ENCODE assay signal across 9 cellular contexts in the genomic region with DNA sequence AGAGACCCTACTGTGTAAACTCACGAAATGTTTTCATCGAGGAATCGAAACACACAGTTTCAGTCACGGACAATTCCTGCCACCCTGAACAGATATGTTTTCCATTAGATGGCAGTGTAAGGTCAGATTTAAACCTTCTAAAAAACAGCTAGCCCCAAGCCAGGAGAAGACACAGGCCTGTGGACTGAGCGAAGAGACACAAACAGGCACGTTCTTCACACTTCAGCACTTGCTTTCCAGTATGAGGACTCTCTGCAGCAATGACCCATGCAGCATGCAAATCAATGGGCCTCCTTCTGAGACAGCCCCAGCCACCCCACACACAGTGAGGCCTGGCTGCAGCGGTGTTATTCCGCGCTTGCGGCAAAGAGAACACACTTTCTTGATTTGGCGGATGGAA. TPM values are rescaled to one million over a fixed set of nuclear protein-coding genes. Genes with fewer than 3 reads are reported as not detected.
A peak's percentile ranks its signal among the peaks of the same experiment; 100 is the strongest.
DNase-seq lines count a peak whose midpoint lies in the region; ATAC-seq and TF ChIP-seq lines count a peak whose summit lies in the region.
"Had no signal": no experiment of that assay in that cellular context is flagged by ENCODE, and none has a peak within 500 bp of the region (broad histone marks: within the 10 kb centered on the region; RNA-seq: fewer than 3 reads in every experiment).

No MANE protein-coding gene starts in this region.

- H3K27me3 ChIP-seq in CD8-positive, alpha-beta memory T cell (ENCODE audit: insufficient read depth, low read length, poor library complexity, severe bottlenecking), result no peaks in the 10 kb centered on the region

- H3K36me3 ChIP-seq in CD8-positive, alpha-beta memory T cell (ENCODE audit: insufficient read depth, low read length), result peaks cover 10% of the 10 kb centered on the region

- no peaks in the 10 kb centered on the region for H3K9me3 ChIP-seq in CD8-positive, alpha-beta memory T cell (ENCODE audit: low read length)
- H3K9me3 ChIP-seq: Caco-2 had no signal

- POLR2A ChIA-PET in CD8-positive, alpha-beta memory T cell (lab: Charles Lee), result no interaction called here

- peaks cover 10% of the 10 kb centered on the region for H3K4me1 ChIP-seq in CD8-positive, alpha-beta memory T cell (ENCODE audit: insufficient read depth, low read length)

- CTCF ChIA-PET in CD8-positive, alpha-beta memory T cell (lab: Charles Lee), result interaction anchor here (1.2 kb wide), 1 partner anchor 97 kb away, joined by 3 read pairs; no protein-coding TSS in a partner anchor

- H3K27ac Mint-ChIP-seq in stimulated activated naive CD8-positive, alpha-beta T cell treated with anti-CD3 and anti-CD28 coated beads, Interleukin-15, amount 100 ng/mL, for 72 hours, result no peak overlapping the region
- peak overlapping the region in 1 of 8 donors; percentile 66 for H3K27ac Mint-ChIP-seq in CD8-positive, alpha-beta memory T cell

- no peak for DNase-seq in stimulated activated naive CD8-positive, alpha-beta T cell treated with anti-CD3 and anti-CD28 coated beads, Interleukin-15, Interleukin-2, amounts not matched to agents 100 U/mL and 50 U/mL, for 24 hours
- no peak for DNase-seq in stimulated activated naive CD8-positive, alpha-beta T cell treated with anti-CD3 and anti-CD28 coated beads, Interleukin-15, amount 100 ng/mL, for 72 hours
- DNase-seq in hepatic stellate cell (ENCODE audit: low spot score) (peak; percentile 9), NCI-H2227 (lab: John Stamatoyannopoulos, UW; ENCODE audit: unreplicated experiment) (no peak), NCI-H187 treated with DMSO at 0.1 percent for 48 hours (lab: John Stamatoyannopoulos, UW) (no peak), RPMI8226 (no peak)
- no peak for DNase-seq in CD8-positive, alpha-beta memory T cell

- H3K4me1 Mint-ChIP-seq in stimulated activated naive CD8-positive, alpha-beta T cell treated with anti-CD3 and anti-CD28 coated beads, Interleukin-15, amount 100 ng/mL, for 72 hours, result peaks cover 26% of the 10 kb centered on the region
- peaks cover 19 to 35% (median 23%) of the 10 kb centered on the region in 3 donors for H3K4me1 Mint-ChIP-seq in CD8-positive, alpha-beta memory T cell

- peak; percentile 23 for ATAC-seq in stimulated activated naive CD8-positive, alpha-beta T cell treated with anti-CD3 and anti-CD28 coated beads, Interleukin-15, Interleukin-2, amounts not matched to agents 100 U/mL and 50 U/mL, for 24 hours
- ATAC-seq in stimulated activated naive CD8-positive, alpha-beta T cell treated with anti-CD3 and anti-CD28 coated beads, Interleukin-15, amount 100 ng/mL, for 72 hours, result no peak

- H3K9me3 Mint-ChIP-seq in stimulated activated naive CD8-positive, alpha-beta T cell treated with anti-CD3 and anti-CD28 coated beads, Interleukin-15, amount 100 ng/mL, for 72 hours, result no peaks in the 10 kb centered on the region
- H3K9me3 Mint-ChIP-seq in CD8-positive, alpha-beta memory T cell, result no peaks in the 10 kb centered on the region

- H3K4me3 Mint-ChIP-seq in stimulated activated naive CD8-positive, alpha-beta T cell treated with anti-CD3 and anti-CD28 coated beads, Interleukin-15, amount 100 ng/mL, for 72 hours, result no peak overlapping the region
- no peak overlapping the region for H3K4me3 Mint-ChIP-seq in CD8-positive, alpha-beta memory T cell

- no peak overlapping the region for H3K27ac ChIP-seq in VCaP
- H3K27ac ChIP-seq in CD8-positive, alpha-beta memory T cell (ENCODE audit: low read depth, low read length), result no peak overlapping the region

- no peak overlapping the region for H3K4me3 ChIP-seq in CD8-positive, alpha-beta memory T cell (ENCODE audit: low read length)

- peaks cover 0 to 84% (median 24%) of the 10 kb centered on the region in 3 donors for H3K36me3 Mint-ChIP-seq in CD8-positive, alpha-beta memory T cell

- TF ChIP-seq CTCF in VCaP (conservative IDR thresholded peaks at IDR 0.05), result peak; percentile 28

- H3K27me3 Mint-ChIP-seq in stimulated activated naive CD8-positive, alpha-beta T cell treated with anti-CD3 and anti-CD28 coated beads, Interleukin-15, amount 100 ng/mL, for 72 hours, result no peaks in the 10 kb centered on the region
- no peaks in the 10 kb centered on the region for H3K27me3 Mint-ChIP-seq in CD8-positive, alpha-beta memory T cell

RNA-seq across cellular contexts. Expression of a gene that starts 31.9 kb away (rescaled TPM):
- total RNA-seq in CD8-positive, alpha-beta memory T cell, result 1 to 10 TPM; 1.1 to 1.2 TPM
- polyA plus RNA-seq in CD8-positive, alpha-beta memory T cell, result 0.94 TPM
